ENCODE assay signal across 8 cellular contexts in genomic region chr9:67722460-67723090, GRCh38.
DNase-seq lines count a peak whose midpoint lies in the region; ATAC-seq, FAIRE-seq and TF ChIP-seq lines count a peak whose summit lies in the region.
"Not testable (repeated sequence)": the region's sequence is repeated elsewhere in the genome, so short reads cannot be mapped to it uniquely, and the experiment has no call there.

No MANE protein-coding gene starts in this region.

- CTCF ChIA-PET in activated B cell treated with CpG ODN at 0.5 μM for 24 hours (lab: Charles Lee), result not testable (repeated sequence)

- intact Hi-C loops in activated B cell treated with CpG ODN at 0.5 μM for 24 hours (cut with micrococcal nuclease); Right ventricle myocardium superior (cut with DNase I); pancreas (cut with DNase I): not testable (repeated sequence)

- POLR2A ChIA-PET in activated B cell treated with CpG ODN at 0.5 μM for 24 hours (lab: Charles Lee), result not testable (repeated sequence)

- H3K4me3 ChIP-seq in pancreas, result not testable (repeated sequence)

- H3K9me3 Mint-ChIP-seq in activated B cell treated with CpG ODN at 0.5 μM for 24 hours, result not testable (repeated sequence)

- WGBS in pancreas, 2 donors, result no CpG with 5 or more reads among the region's 41 CpGs

- not testable (repeated sequence) for H3K4me3 Mint-ChIP-seq in activated B cell treated with CpG ODN at 0.5 μM for 24 hours

- H3K27ac ChIP-seq in pancreas, result not testable (repeated sequence)

- H3K36me3 Mint-ChIP-seq in activated B cell treated with CpG ODN at 0.5 μM for 24 hours (ENCODE audit: low read depth), result not testable (repeated sequence)

- H3K9me3 ChIP-seq in pancreas, result not testable (repeated sequence)

- H3K27me3 Mint-ChIP-seq in activated B cell treated with CpG ODN at 0.5 μM for 24 hours, result not testable (repeated sequence)

- ATAC-seq in GM18502 (IDR thresholded peaks at IDR 0.05; ENCODE audit: poor library complexity, unreplicated experiment) (peak; percentile 86), GM19372 (IDR thresholded peaks at IDR 0.05; ENCODE audit: low read depth, unreplicated experiment) (peak; percentile 88), GM21717 (IDR thresholded peaks at IDR 0.05; ENCODE audit: unreplicated experiment) (peak; percentile 90), HG02938 (IDR thresholded peaks at IDR 0.05; ENCODE audit: unreplicated experiment) (peak; percentile 60), HG03378 (IDR thresholded peaks at IDR 0.05; ENCODE audit: unreplicated experiment) (peak; percentile 86), activated B cell treated with CpG ODN at 0.5 μM for 24 hours (ENCODE audit: low read depth) (peak; percentile 88), Right ventricle myocardium superior (ENCODE audit: poor library complexity) (peak; percentile 95), pancreas (peak; percentile 83 to 91 (median 87))

- H3K36me3 ChIP-seq in pancreas, result not testable (repeated sequence)

- not testable (repeated sequence) for H3K4me1 Mint-ChIP-seq in activated B cell treated with CpG ODN at 0.5 μM for 24 hours

- H3K27ac Mint-ChIP-seq in activated B cell treated with CpG ODN at 0.5 μM for 24 hours, result not testable (repeated sequence)

- not testable (repeated sequence) for H3K4me1 ChIP-seq in pancreas

- not testable (repeated sequence) for H3K27me3 ChIP-seq in pancreas

- TF ChIP-seq CTCF in activated B cell treated with CpG ODN at 0.5 μM for 24 hours (IDR thresholded peaks at IDR 0.05); pancreas (IDR thresholded peaks at IDR 0.05): not testable (repeated sequence)

- DNase-seq in activated B cell treated with CpG ODN at 0.5 μM for 24 hours, Right ventricle myocardium superior, pancreas: not testable (repeated sequence)

- not testable (repeated sequence) for FAIRE-seq in pancreas (lab: Jason Lieb, UNC)
